8 cellular contexts compared by ENCODE assay signal in genomic region chr2:110609843-110610612, GRCh38. TPM values are rescaled to one million over a fixed set of nuclear protein-coding genes. Genes with fewer than 3 reads are reported as not detected.
DNase-seq lines count a peak whose midpoint lies in the region; ATAC-seq, FAIRE-seq and TF ChIP-seq lines count a peak whose summit lies in the region.
"Not testable (repeated sequence)": the region's sequence is repeated elsewhere in the genome, so short reads cannot be mapped to it uniquely, and the experiment has no call there.

No MANE protein-coding gene starts in this region.

- not testable (repeated sequence) for H3K4me3 Mint-ChIP-seq in WTC11

- H3K27me3 ChIP-seq in gastroesophageal sphincter; HepG2 (ENCODE audit: control insufficient read depth in 1 of 2, insufficient read depth in 2 of 2, low read length in 2 of 2); upper lobe of left lung: not testable (repeated sequence)

- not testable (repeated sequence) for H2AFZ ChIP-seq in HepG2 (ENCODE audit: low read length)

- not testable (repeated sequence) for BruUV-seq in HepG2 (replicated peaks; lab: Mats Ljungman, UMichigan)

- H3K36me3 ChIP-seq in gastroesophageal sphincter; HepG2 (replicated peaks in 1 of 2; ENCODE audit: control insufficient read depth in 1 of 2, insufficient read depth in 2 of 2, low read length in 2 of 2); upper lobe of left lung: not testable (repeated sequence)

- no CpG with 5 or more reads among the region's 45 CpGs for WGBS in gastroesophageal sphincter (ENCODE audit: low coverage in 1 of 2), 2 donors
- WGBS in HepG2 (ENCODE audit: low lambda C conversion rate) = 4% methylated on average over 8 of the region's 45 CpGs
- no CpG with 5 or more reads among the region's 45 CpGs for WGBS in upper lobe of left lung, 2 donors

- H3K79me2 ChIP-seq in HepG2 (ENCODE audit: insufficient read depth, low read length) = not testable (repeated sequence)

- H3K9ac ChIP-seq in HepG2 (ENCODE audit: insufficient read depth, low read depth, low read length) = not testable (repeated sequence)

- H4K20me1 ChIP-seq in HepG2 (ENCODE audit: insufficient read depth, low read length) = not testable (repeated sequence)

- not testable (repeated sequence) for FAIRE-seq in HepG2 (lab: Jason Lieb, UNC)

- CTCF ChIA-PET in WTC11 (lab: Charles Lee); HepG2 (lab: Yijun Ruan, JAX; ENCODE audit: low intra/inter-chr PET ratio, low total read pairs): not testable (repeated sequence)

- H3K27ac ChIP-seq in gastroesophageal sphincter; HepG2 (ENCODE audit: extremely low read length, insufficient read depth, low read length); upper lobe of left lung: not testable (repeated sequence)

- DNase-seq in WTC11 (ENCODE audit: low spot score); activated naive CD4-positive, alpha-beta T cell treated with anti-CD3 and anti-CD28 coated beads, Interleukin-2, amount 50 U/mL, for 72 hours (ENCODE audit: low spot score in 2 of 2); HepG2 (ENCODE audit: low spot score); omental fat pad (ENCODE audit: low spot score): not testable (repeated sequence)
- DNase-seq in upper lobe of left lung = peak in 1 of 2 donors; percentile 62

- H3K4me1 Mint-ChIP-seq in WTC11 = not testable (repeated sequence)

- not testable (repeated sequence) for H3K27me3 Mint-ChIP-seq in WTC11 (ENCODE audit: low read depth)

- H3K4me3 ChIP-seq in gastroesophageal sphincter (peak overlapping the region in 1 of 2 donors; percentile 38), upper lobe of left lung (peak overlapping the region in 3 of 4 donors; percentile 19 to 35 (median 27))
- H3K4me3 ChIP-seq in HepG2 (replicated peaks in 1 of 3; ENCODE audit: insufficient read depth in 1 of 3, low read depth in 2 of 3, low read length in 3 of 3) = not testable (repeated sequence)

- intact Hi-C loops in HepG2 (cut with micrococcal nuclease; ENCODE audit: unreplicated experiment) = not testable (repeated sequence)

- not testable (repeated sequence) for H3K9me3 Mint-ChIP-seq in WTC11; activated naive CD4-positive, alpha-beta T cell treated with anti-CD3 and anti-CD28 coated beads, Interleukin-2, amount 50 U/mL, for 72 hours

- POLR2A ChIA-PET in WTC11 (lab: Charles Lee); HepG2 (lab: Yijun Ruan, JAX): not testable (repeated sequence)

- H3K27ac Mint-ChIP-seq in WTC11; activated naive CD4-positive, alpha-beta T cell treated with anti-CD3 and anti-CD28 coated beads, Interleukin-2, amount 50 U/mL, for 72 hours: not testable (repeated sequence)

- in situ Hi-C loops in HepG2 (cut with HindIII; ENCODE audit: extremely low pct_ligation_motif_present, low pct_unique_long_range_greater_than_20kb) = not testable (repeated sequence)

- TF ChIP-seq POLR2A in gastroesophageal sphincter (IDR thresholded peaks at IDR 0.05); HepG2 (IDR thresholded peaks at IDR 0.05; ENCODE audit: insufficient read depth in 1 of 2, low read depth in 2 of 2, low read length in 2 of 2); upper lobe of left lung (IDR thresholded peaks at IDR 0.05): not testable (repeated sequence)

- not testable (repeated sequence) for H3K36me3 Mint-ChIP-seq in WTC11; activated naive CD4-positive, alpha-beta T cell treated with anti-CD3 and anti-CD28 coated beads, Interleukin-2, amount 50 U/mL, for 72 hours

- not testable (repeated sequence) for TF ChIP-seq RAD21 in HepG2 (CRISPR knock-in tag; IDR thresholded peaks at IDR 0.05)

- not testable (repeated sequence) for H3K9me3 ChIP-seq in gastroesophageal sphincter; HepG2 (ENCODE audit: low read length); upper lobe of left lung

- not testable (repeated sequence) for TF ChIP-seq CTCF in WTC11 (IDR thresholded peaks at IDR 0.05); gastroesophageal sphincter (IDR thresholded peaks at IDR 0.05); HepG2 (CRISPR knock-in tag; IDR thresholded peaks at IDR 0.05); omental fat pad (IDR thresholded peaks at IDR 0.05); upper lobe of left lung (IDR thresholded peaks at IDR 0.05)

- H3K4me1 ChIP-seq in gastroesophageal sphincter; HepG2 (ENCODE audit: insufficient read depth, low read length); upper lobe of left lung: not testable (repeated sequence)

- ATAC-seq in GM18867 (IDR thresholded peaks at IDR 0.05; ENCODE audit: unreplicated experiment) = peak; percentile 33
- ATAC-seq in HG02763 (IDR thresholded peaks at IDR 0.05; ENCODE audit: unreplicated experiment) = peak; percentile 11
- ATAC-seq in WTC11 = peak; percentile 64
- peak; percentile 32 to 61 for ATAC-seq in activated naive CD4-positive, alpha-beta T cell treated with anti-CD3 and anti-CD28 coated beads, Interleukin-2, amount 50 U/mL, for 72 hours
- ATAC-seq in gastroesophageal sphincter = peak; percentile 27
- ATAC-seq in HepG2 = peak; percentile 64
- ATAC-seq in omental fat pad (ENCODE audit: low FRiP score) = peak; percentile 50
- ATAC-seq in upper lobe of left lung (ENCODE audit: low FRiP score in 2 of 2) = peak; percentile 20 to 36

- not testable (repeated sequence) for H3K4me2 ChIP-seq in HepG2 (ENCODE audit: low read depth, low read length)

- not testable (repeated sequence) for TF ChIP-seq EP300 in gastroesophageal sphincter (IDR thresholded peaks at IDR 0.05); HepG2 (IDR thresholded peaks at IDR 0.05; ENCODE audit: low read depth in 2 of 2, low read length in 2 of 2); HepG2 (CRISPR knock-in tag; IDR thresholded peaks at IDR 0.05; ENCODE audit: borderline replicate concordance); upper lobe of left lung (IDR thresholded peaks at IDR 0.05)

RNA-seq across cellular contexts. Expression of gene RGPD6, which starts 33.0 kb away (rescaled TPM):
- 9.1 to 12.5 TPM (median 9.3 TPM) in 3 replicates for total RNA-seq in WTC11 (2021)
- total RNA-seq in activated naive CD4-positive, alpha-beta T cell treated with anti-CD3 and anti-CD28 coated beads, Interleukin-2, amount 50 U/mL, for 72 hours = 10 to 100 TPM; 14.0 to 23.0 TPM
- 10 to 100 TPM; 26.2 to 66.8 (median 45.2) TPM for total RNA-seq in gastroesophageal sphincter
- total RNA-seq in HepG2 (2016; rRNA removed; fragmentation: Illumina TruSeq; extraction: Trizol) = 28.4 and 33.2 TPM in 2 replicates
- 5.7 and 5.8 TPM in 2 replicates for total RNA-seq in HepG2 (2016; cell fraction: cytosol; rRNA removed; fragmentation: Illumina TruSeq; extraction: Trizol; ENCODE audit: low read depth)
- total RNA-seq in HepG2 (2016; cell fraction: insoluble cytoplasmic fraction; rRNA removed; fragmentation: Illumina TruSeq; extraction: Trizol) = 19.8 and 24.1 TPM in 2 replicates
- total RNA-seq in HepG2 (2016; cell fraction: membrane; rRNA removed; fragmentation: Illumina TruSeq; extraction: Trizol) = 7.0 and 8.2 TPM in 2 replicates
- total RNA-seq in HepG2 (2016; cell fraction: nucleus; rRNA removed; fragmentation: Illumina TruSeq; extraction: Trizol) = 60.6 and 66.6 TPM in 2 replicates
- 8.6 and 12.0 TPM in 2 replicates for polyA plus RNA-seq in HepG2 (2011; rRNA removed)
- 1.4 and 2.6 TPM in 2 replicates for polyA plus RNA-seq in HepG2 (2011; cell fraction: cytosol; rRNA removed)
- polyA plus RNA-seq in HepG2 (2011; cell fraction: nucleus; rRNA removed) = 3.9 and 9.4 TPM in 2 replicates
- polyA plus RNA-seq in HepG2 (2012) = 14.7 and 16.8 TPM in 2 replicates
- 0.54 and 0.62 TPM in 2 replicates for polyA plus RNA-seq in HepG2 (2016; cell fraction: cytosol; fragmentation: Illumina TruSeq; extraction: Trizol; ENCODE audit: low read depth)
- polyA plus RNA-seq in HepG2 (2016; cell fraction: insoluble cytoplasmic fraction; fragmentation: Illumina TruSeq; extraction: Trizol; ENCODE audit: low read depth) = 12.5 and 14.5 TPM in 2 replicates
- 1.8 and 2.0 TPM in 2 replicates for polyA plus RNA-seq in HepG2 (2016; cell fraction: membrane; fragmentation: Illumina TruSeq; extraction: Trizol; ENCODE audit: low read depth)
- 40.1 and 41.8 TPM in 2 replicates for polyA plus RNA-seq in HepG2 (2016; cell fraction: nucleus; fragmentation: Illumina TruSeq; extraction: Trizol; ENCODE audit: insufficient read depth, low read depth)
- polyA minus RNA-seq in HepG2 (2011; rRNA and poly(A)+ RNA removed; ENCODE audit: low replicate concordance) = 7.2 and 14.8 TPM in 2 replicates
- 7.1 and 11.0 TPM in 2 replicates for polyA minus RNA-seq in HepG2 (2011; cell fraction: cytosol; rRNA and poly(A)+ RNA removed)
- 74.6 and 94.4 TPM in 2 replicates for polyA minus RNA-seq in HepG2 (2011; cell fraction: nucleus; rRNA and poly(A)+ RNA removed)
- total RNA-seq in omental fat pad = 10 to 100 TPM; 39.5 to 67.1 (median 51.2) TPM
- 100 to 1,000 TPM in 1 of 6 donors, 10 to 100 TPM in 4, 1 to 10 TPM in 1; 8.4 to 101 (median 59.6) TPM for total RNA-seq in upper lobe of left lung

Comparison
In these comparisons a context has a peak if more than half of its experiments do, and no peak if none do; other contexts are left out.
1. ATAC-seq: peak in every context shown above with its lines; median percentile 64 in WTC11; 64 in HepG2; 50 in omental fat pad; 46 in activated naive CD4-positive, alpha-beta T cell treated with anti-CD3 and anti-CD28 coated beads, Interleukin-2, amount 50 U/mL, for 72 hours; 33 in GM18867; 28 in upper lobe of left lung; 27 in gastroesophageal sphincter; 11 in HG02763.